Comparison of ENCODE assay signal across 2 cellular contexts in the genomic region with DNA sequence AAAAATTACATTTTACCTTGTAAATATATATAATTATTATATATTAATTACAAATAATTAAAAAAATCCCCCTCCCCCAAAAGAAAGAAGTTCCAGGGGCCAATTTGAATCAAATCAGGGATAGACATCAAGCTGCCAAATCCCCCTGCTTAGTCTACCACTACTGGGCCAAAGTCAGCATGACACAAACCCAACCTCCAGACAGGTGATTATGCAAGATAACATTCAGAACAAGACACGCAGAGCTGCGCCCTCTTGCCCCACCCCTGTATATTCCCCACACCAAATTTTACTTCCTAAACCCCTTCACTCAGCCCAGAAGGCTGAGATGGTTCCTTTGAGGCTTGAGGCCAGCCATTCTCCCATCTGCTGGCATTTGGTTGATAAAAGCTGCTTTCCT.
TF ChIP-seq lines count a peak whose summit lies in the region.

No MANE protein-coding gene starts in this region.

TF ChIP-seq in GM23338, 12 proteins besides CTCF, POLR2A, EP300 and RAD21 (continued from another document and continues in another):
- TF ChIP-seq, protein P1, sequence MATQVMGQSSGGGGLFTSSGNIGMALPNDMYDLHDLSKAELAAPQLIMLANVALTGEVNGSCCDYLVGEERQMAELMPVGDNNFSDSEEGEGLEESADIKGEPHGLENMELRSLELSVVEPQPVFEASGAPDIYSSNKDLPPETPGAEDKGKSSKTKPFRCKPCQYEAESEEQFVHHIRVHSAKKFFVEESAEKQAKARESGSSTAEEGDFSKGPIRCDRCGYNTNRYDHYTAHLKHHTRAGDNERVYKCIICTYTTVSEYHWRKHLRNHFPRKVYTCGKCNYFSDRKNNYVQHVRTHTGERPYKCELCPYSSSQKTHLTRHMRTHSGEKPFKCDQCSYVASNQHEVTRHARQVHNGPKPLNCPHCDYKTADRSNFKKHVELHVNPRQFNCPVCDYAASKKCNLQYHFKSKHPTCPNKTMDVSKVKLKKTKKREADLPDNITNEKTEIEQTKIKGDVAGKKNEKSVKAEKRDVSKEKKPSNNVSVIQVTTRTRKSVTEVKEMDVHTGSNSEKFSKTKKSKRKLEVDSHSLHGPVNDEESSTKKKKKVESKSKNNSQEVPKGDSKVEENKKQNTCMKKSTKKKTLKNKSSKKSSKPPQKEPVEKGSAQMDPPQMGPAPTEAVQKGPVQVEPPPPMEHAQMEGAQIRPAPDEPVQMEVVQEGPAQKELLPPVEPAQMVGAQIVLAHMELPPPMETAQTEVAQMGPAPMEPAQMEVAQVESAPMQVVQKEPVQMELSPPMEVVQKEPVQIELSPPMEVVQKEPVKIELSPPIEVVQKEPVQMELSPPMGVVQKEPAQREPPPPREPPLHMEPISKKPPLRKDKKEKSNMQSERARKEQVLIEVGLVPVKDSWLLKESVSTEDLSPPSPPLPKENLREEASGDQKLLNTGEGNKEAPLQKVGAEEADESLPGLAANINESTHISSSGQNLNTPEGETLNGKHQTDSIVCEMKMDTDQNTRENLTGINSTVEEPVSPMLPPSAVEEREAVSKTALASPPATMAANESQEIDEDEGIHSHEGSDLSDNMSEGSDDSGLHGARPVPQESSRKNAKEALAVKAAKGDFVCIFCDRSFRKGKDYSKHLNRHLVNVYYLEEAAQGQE (IDR thresholded peaks at IDR 0.05; ENCODE audit: unreplicated experiment), result no peak
- TF ChIP-seq CREB1 (CRISPR knock-in tag; IDR thresholded peaks at IDR 0.05; ENCODE audit: low read depth) (no peak), JUNB (IDR thresholded peaks at IDR 0.05; ENCODE audit: unreplicated experiment) (no peak), ZNF114 (CRISPR knock-in tag; IDR thresholded peaks at IDR 0.05) (no peak), STAT1 (IDR thresholded peaks at IDR 0.05; ENCODE audit: unreplicated experiment) (no peak), NANOG (IDR thresholded peaks at IDR 0.05; ENCODE audit: borderline replicate concordance) (no peak), EZH2phosphoT487 (IDR thresholded peaks at IDR 0.05; ENCODE audit: unreplicated experiment) (no peak), EZH2 (IDR thresholded peaks at IDR 0.05; ENCODE audit: low read depth, unreplicated experiment) (no peak)
- TF ChIP-seq, protein P2, sequence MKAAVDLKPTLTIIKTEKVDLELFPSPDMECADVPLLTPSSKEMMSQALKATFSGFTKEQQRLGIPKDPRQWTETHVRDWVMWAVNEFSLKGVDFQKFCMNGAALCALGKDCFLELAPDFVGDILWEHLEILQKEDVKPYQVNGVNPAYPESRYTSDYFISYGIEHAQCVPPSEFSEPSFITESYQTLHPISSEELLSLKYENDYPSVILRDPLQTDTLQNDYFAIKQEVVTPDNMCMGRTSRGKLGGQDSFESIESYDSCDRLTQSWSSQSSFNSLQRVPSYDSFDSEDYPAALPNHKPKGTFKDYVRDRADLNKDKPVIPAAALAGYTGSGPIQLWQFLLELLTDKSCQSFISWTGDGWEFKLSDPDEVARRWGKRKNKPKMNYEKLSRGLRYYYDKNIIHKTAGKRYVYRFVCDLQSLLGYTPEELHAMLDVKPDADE (IDR thresholded peaks at IDR 0.05), result no peak
- TF ChIP-seq, protein P3, sequence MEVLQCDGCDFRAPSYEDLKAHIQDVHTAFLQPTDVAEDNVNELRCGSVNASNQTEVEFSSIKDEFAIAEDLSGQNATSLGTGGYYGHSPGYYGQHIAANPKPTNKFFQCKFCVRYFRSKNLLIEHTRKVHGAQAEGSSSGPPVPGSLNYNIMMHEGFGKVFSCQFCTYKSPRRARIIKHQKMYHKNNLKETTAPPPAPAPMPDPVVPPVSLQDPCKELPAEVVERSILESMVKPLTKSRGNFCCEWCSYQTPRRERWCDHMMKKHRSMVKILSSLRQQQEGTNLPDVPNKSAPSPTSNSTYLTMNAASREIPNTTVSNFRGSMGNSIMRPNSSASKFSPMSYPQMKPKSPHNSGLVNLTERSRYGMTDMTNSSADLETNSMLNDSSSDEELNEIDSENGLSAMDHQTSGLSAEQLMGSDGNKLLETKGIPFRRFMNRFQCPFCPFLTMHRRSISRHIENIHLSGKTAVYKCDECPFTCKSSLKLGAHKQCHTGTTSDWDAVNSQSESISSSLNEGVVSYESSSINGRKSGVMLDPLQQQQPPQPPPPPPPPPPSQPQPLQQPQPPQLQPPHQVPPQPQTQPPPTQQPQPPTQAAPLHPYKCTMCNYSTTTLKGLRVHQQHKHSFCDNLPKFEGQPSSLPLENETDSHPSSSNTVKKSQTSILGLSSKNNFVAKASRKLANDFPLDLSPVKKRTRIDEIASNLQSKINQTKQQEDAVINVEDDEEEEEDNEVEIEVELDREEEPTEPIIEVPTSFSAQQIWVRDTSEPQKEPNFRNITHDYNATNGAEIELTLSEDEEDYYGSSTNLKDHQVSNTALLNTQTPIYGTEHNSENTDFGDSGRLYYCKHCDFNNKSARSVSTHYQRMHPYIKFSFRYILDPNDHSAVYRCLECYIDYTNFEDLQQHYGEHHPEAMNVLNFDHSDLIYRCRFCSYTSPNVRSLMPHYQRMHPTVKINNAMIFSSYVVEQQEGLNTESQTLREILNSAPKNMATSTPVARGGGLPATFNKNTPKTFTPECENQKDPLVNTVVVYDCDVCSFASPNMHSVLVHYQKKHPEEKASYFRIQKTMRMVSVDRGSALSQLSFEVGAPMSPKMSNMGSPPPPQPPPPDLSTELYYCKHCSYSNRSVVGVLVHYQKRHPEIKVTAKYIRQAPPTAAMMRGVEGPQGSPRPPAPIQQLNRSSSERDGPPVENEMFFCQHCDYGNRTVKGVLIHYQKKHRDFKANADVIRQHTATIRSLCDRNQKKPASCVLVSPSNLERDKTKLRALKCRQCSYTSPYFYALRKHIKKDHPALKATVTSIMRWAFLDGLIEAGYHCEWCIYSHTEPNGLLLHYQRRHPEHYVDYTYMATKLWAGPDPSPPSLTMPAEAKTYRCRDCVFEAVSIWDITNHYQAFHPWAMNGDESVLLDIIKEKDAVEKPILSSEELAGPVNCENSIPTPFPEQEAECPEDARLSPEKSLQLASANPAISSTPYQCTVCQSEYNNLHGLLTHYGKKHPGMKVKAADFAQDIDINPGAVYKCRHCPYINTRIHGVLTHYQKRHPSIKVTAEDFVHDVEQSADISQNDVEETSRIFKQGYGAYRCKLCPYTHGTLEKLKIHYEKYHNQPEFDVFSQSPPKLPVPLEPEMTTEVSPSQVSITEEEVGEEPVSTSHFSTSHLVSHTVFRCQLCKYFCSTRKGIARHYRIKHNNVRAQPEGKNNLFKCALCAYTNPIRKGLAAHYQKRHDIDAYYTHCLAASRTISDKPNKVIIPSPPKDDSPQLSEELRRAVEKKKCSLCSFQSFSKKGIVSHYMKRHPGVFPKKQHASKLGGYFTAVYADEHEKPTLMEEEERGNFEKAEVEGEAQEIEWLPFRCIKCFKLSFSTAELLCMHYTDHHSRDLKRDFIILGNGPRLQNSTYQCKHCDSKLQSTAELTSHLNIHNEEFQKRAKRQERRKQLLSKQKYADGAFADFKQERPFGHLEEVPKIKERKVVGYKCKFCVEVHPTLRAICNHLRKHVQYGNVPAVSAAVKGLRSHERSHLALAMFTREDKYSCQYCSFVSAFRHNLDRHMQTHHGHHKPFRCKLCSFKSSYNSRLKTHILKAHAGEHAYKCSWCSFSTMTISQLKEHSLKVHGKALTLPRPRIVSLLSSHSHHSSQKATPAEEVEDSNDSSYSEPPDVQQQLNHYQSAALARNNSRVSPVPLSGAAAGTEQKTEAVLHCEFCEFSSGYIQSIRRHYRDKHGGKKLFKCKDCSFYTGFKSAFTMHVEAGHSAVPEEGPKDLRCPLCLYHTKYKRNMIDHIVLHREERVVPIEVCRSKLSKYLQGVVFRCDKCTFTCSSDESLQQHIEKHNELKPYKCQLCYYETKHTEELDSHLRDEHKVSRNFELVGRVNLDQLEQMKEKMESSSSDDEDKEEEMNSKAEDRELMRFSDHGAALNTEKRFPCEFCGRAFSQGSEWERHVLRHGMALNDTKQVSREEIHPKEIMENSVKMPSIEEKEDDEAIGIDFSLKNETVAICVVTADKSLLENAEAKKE (CRISPR knock-in tag; IDR thresholded peaks at IDR 0.05), result no peak

TF ChIP-seq in K562, 482 proteins besides CTCF, POLR2A, EP300 and RAD21 (continued from another document and continues in another):
- TF ChIP-seq, protein P4, sequence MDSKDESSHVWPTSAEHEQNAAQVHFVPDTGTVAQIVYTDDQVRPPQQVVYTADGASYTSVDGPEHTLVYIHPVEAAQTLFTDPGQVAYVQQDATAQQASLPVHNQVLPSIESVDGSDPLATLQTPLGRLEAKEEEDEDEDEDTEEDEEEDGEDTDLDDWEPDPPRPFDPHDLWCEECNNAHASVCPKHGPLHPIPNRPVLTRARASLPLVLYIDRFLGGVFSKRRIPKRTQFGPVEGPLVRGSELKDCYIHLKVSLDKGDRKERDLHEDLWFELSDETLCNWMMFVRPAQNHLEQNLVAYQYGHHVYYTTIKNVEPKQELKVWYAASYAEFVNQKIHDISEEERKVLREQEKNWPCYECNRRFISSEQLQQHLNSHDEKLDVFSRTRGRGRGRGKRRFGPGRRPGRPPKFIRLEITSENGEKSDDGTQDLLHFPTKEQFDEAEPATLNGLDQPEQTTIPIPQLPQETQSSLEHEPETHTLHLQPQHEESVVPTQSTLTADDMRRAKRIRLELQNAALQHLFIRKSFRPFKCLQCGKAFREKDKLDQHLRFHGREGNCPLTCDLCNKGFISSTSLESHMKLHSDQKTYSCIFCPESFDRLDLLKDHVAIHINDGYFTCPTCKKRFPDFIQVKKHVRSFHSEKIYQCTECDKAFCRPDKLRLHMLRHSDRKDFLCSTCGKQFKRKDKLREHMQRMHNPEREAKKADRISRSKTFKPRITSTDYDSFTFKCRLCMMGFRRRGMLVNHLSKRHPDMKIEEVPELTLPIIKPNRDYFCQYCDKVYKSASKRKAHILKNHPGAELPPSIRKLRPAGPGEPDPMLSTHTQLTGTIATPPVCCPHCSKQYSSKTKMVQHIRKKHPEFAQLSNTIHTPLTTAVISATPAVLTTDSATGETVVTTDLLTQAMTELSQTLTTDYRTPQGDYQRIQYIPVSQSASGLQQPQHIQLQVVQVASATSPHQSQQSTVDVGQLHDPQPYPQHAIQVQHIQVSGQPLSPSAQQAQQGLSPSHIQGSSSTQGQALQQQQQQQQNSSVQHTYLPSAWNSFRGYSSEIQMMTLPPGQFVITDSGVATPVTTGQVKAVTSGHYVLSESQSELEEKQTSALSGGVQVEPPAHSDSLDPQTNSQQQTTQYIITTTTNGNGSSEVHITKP (IDR thresholded peaks at IDR 0.05; ENCODE audit: partially characterized antibody), result peak; percentile 22
- TF ChIP-seq CXXC5 (CRISPR knock-in tag; IDR thresholded peaks at IDR 0.05), result peak; percentile 52; the same call in 1 of the 2 replicates
- no peak for TF ChIP-seq ZNF133 (CRISPR knock-in tag; IDR thresholded peaks at IDR 0.05)
- peak; percentile 53 for TF ChIP-seq SMAD4 (CRISPR knock-in tag; conservative IDR thresholded peaks at IDR 0.05)
- no peak for TF ChIP-seq DACH1 (IDR thresholded peaks at IDR 0.05; ENCODE audit: partially characterized antibody)
- TF ChIP-seq, protein P5, sequence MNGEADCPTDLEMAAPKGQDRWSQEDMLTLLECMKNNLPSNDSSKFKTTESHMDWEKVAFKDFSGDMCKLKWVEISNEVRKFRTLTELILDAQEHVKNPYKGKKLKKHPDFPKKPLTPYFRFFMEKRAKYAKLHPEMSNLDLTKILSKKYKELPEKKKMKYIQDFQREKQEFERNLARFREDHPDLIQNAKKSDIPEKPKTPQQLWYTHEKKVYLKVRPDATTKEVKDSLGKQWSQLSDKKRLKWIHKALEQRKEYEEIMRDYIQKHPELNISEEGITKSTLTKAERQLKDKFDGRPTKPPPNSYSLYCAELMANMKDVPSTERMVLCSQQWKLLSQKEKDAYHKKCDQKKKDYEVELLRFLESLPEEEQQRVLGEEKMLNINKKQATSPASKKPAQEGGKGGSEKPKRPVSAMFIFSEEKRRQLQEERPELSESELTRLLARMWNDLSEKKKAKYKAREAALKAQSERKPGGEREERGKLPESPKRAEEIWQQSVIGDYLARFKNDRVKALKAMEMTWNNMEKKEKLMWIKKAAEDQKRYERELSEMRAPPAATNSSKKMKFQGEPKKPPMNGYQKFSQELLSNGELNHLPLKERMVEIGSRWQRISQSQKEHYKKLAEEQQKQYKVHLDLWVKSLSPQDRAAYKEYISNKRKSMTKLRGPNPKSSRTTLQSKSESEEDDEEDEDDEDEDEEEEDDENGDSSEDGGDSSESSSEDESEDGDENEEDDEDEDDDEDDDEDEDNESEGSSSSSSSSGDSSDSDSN (IDR thresholded peaks at IDR 0.05; ENCODE audit: borderline replicate concordance in 1 of 2, low read depth in 2 of 2, low read length in 2 of 2), result no peak
- TF ChIP-seq CEBPB (tag; IDR thresholded peaks at IDR 0.05), result 0 out of 2 replicates have a peak, but pooled peaks have one; percentile 19
- TF ChIP-seq TAL1 (IDR thresholded peaks at IDR 0.05), result peak; percentile 26; the same call in 1 of the 2 replicates
- TF ChIP-seq TCF3 (CRISPR knock-in tag; IDR thresholded peaks at IDR 0.05), result peak; percentile 59
- TF ChIP-seq, protein P6, sequence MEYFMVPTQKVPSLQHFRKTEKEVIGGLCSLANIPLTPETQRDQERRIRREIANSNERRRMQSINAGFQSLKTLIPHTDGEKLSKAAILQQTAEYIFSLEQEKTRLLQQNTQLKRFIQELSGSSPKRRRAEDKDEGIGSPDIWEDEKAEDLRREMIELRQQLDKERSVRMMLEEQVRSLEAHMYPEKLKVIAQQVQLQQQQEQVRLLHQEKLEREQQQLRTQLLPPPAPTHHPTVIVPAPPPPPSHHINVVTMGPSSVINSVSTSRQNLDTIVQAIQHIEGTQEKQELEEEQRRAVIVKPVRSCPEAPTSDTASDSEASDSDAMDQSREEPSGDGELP (CRISPR knock-in tag; IDR thresholded peaks at IDR 0.05; ENCODE audit: borderline replicate concordance), result no peak
- TF ChIP-seq, protein P7, sequence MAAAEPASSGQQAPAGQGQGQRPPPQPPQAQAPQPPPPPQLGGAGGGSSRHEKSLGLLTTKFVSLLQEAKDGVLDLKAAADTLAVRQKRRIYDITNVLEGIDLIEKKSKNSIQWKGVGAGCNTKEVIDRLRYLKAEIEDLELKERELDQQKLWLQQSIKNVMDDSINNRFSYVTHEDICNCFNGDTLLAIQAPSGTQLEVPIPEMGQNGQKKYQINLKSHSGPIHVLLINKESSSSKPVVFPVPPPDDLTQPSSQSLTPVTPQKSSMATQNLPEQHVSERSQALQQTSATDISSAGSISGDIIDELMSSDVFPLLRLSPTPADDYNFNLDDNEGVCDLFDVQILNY (CRISPR knock-in tag; IDR thresholded peaks at IDR 0.05), result no peak
- TF ChIP-seq ZFP30 (CRISPR knock-in tag; IDR thresholded peaks at IDR 0.05; ENCODE audit: borderline replicate concordance), result no peak
- no peak for TF ChIP-seq MTA3 (IDR thresholded peaks at IDR 0.05; ENCODE audit: borderline replicate concordance)
- TF ChIP-seq, protein P8, sequence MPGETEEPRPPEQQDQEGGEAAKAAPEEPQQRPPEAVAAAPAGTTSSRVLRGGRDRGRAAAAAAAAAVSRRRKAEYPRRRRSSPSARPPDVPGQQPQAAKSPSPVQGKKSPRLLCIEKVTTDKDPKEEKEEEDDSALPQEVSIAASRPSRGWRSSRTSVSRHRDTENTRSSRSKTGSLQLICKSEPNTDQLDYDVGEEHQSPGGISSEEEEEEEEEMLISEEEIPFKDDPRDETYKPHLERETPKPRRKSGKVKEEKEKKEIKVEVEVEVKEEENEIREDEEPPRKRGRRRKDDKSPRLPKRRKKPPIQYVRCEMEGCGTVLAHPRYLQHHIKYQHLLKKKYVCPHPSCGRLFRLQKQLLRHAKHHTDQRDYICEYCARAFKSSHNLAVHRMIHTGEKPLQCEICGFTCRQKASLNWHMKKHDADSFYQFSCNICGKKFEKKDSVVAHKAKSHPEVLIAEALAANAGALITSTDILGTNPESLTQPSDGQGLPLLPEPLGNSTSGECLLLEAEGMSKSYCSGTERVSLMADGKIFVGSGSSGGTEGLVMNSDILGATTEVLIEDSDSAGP (CRISPR knock-in tag; IDR thresholded peaks at IDR 0.05), result no peak
- TF ChIP-seq, protein P9, sequence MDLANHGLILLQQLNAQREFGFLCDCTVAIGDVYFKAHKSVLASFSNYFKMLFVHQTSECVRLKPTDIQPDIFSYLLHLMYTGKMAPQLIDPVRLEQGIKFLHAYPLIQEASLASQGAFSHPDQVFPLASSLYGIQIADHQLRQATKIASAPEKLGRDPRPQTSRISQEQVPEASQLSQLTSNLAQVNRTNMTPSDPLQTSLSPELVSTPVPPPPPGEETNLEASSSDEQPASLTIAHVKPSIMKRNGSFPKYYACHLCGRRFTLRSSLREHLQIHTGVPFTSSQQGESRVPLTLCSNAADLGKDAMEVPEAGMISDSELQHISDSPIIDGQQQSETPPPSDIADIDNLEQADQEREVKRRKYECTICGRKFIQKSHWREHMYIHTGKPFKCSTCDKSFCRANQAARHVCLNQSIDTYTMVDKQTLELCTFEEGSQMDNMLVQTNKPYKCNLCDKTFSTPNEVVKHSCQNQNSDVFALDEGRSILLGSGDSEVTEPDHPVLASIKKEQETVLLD (IDR thresholded peaks at IDR 0.05), result no peak
